Comparison of ENCODE assay signal across 1 cellular context in the genomic region with DNA sequence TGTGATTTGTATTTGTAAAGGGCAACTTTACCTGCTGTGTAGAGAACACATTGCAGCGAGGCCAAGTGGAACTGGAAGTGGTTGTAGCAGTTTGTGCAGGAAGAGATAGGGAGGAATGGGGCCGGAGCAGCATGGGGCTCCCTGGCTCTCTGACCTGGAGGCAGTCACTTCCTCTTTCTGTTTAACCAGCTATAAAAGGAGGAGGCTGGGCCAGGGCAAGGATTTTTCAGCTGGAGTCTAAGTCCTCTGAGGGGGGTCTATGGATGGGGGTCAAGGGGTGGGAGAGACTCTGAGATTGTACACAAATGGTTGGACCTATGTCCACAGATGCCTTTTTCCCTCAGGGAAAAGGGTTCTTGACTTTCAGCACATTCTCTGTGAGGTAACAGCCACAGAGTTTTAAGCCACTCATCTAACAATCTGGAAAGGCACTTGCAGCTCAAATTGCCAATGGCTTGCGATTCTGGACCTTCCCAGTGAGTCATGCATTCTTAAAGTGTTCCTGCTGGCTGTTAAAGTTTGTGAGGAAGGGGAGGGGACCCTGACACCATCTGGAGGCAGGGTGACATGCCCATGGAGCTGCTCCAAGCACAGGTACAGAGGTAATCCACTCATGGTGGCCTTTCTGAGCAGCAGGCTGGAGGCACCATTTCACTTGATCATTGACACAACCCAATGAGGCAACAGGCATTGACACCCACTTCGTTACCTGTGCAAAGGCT.
TF ChIP-seq lines count a peak whose summit lies in the region.

No MANE protein-coding gene starts in this region.

TF ChIP-seq in H1, 55 proteins besides CTCF, POLR2A, EP300 and RAD21:
- TF ChIP-seq KDM4A (IDR thresholded peaks at IDR 0.05; ENCODE audit: low read depth, low read length, severe bottlenecking) (no peak), SP1 (IDR thresholded peaks at IDR 0.05; ENCODE audit: low read depth, low read length) (no peak), CHD1 (IDR thresholded peaks at IDR 0.05; ENCODE audit: low read depth, low read length) (no peak), JUND (IDR thresholded peaks at IDR 0.05; ENCODE audit: low read length) (0 out of 2 replicates have a peak, but pooled peaks have one; percentile 48)
TF ChIP-seq in H1: peak in this region for 1.
